In genomic region chr9:96567203-96567700, GRCh38 we compare ENCODE assay signal across 8 cellular contexts. TPM values are rescaled to one million over a fixed set of nuclear protein-coding genes. Genes with fewer than 3 reads are reported as not detected.
DNase-seq lines count a peak whose midpoint lies in the region; ATAC-seq lines count a peak whose summit lies in the region.

No MANE protein-coding gene starts in this region.

- H3K9me3 Mint-ChIP-seq in immature natural killer cell, result no peaks in the 10 kb centered on the region

- peak; percentile 2 for DNase-seq in DMS79 (lab: John Stamatoyannopoulos, UW)
- peak; percentile 17 for DNase-seq in HT1080 (ENCODE audit: low read depth)
- no peak for DNase-seq in immature natural killer cell
- peak; percentile 27 for DNase-seq in stimulated activated naive CD8-positive, alpha-beta T cell treated with anti-CD3 and anti-CD28 coated beads, Interleukin-15, Interleukin-2, amounts not matched to agents 100 U/mL and 50 U/mL, for 24 hours
- DNase-seq in T-helper 9 cell, result no peak
- no peak for DNase-seq in mucosa of gallbladder (ENCODE audit: low spot score)

- peaks cover 16 to 22% of the 10 kb centered on the region in 2 donors for H3K4me1 Mint-ChIP-seq in immature natural killer cell

- no peaks in the 10 kb centered on the region for H3K36me3 Mint-ChIP-seq in immature natural killer cell

- peak; percentile 40 for ATAC-seq in GM21381 (IDR thresholded peaks at IDR 0.05; ENCODE audit: unreplicated experiment)
- peak; percentile 12 for ATAC-seq in stimulated activated naive CD8-positive, alpha-beta T cell treated with anti-CD3 and anti-CD28 coated beads, Interleukin-15, Interleukin-2, amounts not matched to agents 100 U/mL and 50 U/mL, for 24 hours

- H3K27ac Mint-ChIP-seq in immature natural killer cell, result peak overlapping the region; percentile 31 to 80 (median 75)

- H3K4me3 Mint-ChIP-seq in immature natural killer cell, result peak overlapping the region; percentile 84 to 91 (median 87)

- H3K27me3 Mint-ChIP-seq in immature natural killer cell (ENCODE audit: low read depth in 3 of 3), result peaks cover 0 to 1% (median 0%) of the 10 kb centered on the region in 3 donors

- H3K27ac ChIP-seq in angular gyrus (ENCODE audit: low read depth, low read length), result peak overlapping the region; percentile 91

RNA-seq across cellular contexts. Expression of gene CDC14B, which starts 52.4 kb away (rescaled TPM):
- total RNA-seq in HT1080 (2014; rRNA removed; shearing (Covaris generic)), result 5.2 and 8.2 TPM in 2 replicates
- 8.1 and 10.0 TPM in 2 replicates for polyA plus RNA-seq in HT1080 (2015; cell fraction: cytosol; rRNA removed)
- polyA plus RNA-seq in HT1080 (2015; cell fraction: nucleus; rRNA removed), result 7.6 and 8.4 TPM in 2 replicates
- 1 to 10 TPM; 2.7 to 4.3 (median 4.1) TPM for polyA plus RNA-seq in immature natural killer cell
- total RNA-seq in mucosa of gallbladder, result 24.7 TPM

Comparison
In these comparisons a context has a peak if more than half of its experiments do, and no peak if none do; other contexts are left out.
1. DNase-seq: peak in DMS79 (single experiment), HT1080 (single experiment) and stimulated activated naive CD8-positive, alpha-beta T cell treated with anti-CD3 and anti-CD28 coated beads, Interleukin-15, Interleukin-2, amounts not matched to agents 100 U/mL and 50 U/mL, for 24 hours (single experiment); none in immature natural killer cell (0 of 3), T-helper 9 cell (single experiment) and mucosa of gallbladder (single experiment).